Comparison of ENCODE assay signal across 10 cellular contexts in genomic region chr12:54306925-54307731, GRCh38. TPM values are rescaled to one million over a fixed set of nuclear protein-coding genes. Genes with fewer than 3 reads are reported as not detected.
DNase-seq lines count a peak whose midpoint lies in the region; ATAC-seq and TF ChIP-seq lines count a peak whose summit lies in the region.
"Had no signal": no experiment of that assay in that cellular context is flagged by ENCODE, and none has a peak within 500 bp of the region (broad histone marks: within the 10 kb centered on the region; RNA-seq: fewer than 3 reads in every experiment).

No MANE protein-coding gene starts in this region.

- no peaks in the 10 kb centered on the region for H3K36me3 ChIP-seq in tibial nerve

- TF ChIP-seq EP300 in tibial nerve (IDR thresholded peaks at IDR 0.05), result no peak

- H3K4me3 ChIP-seq in tibial nerve, result no peak overlapping the region

- no peak for TF ChIP-seq CTCF in tibial nerve (IDR thresholded peaks at IDR 0.05)

- H3K9me3 ChIP-seq in T-helper 17 cell (ENCODE audit: control insufficient read depth, low read length, poor library complexity, severe bottlenecking) (no peaks in the 10 kb centered on the region), tibial nerve (no peaks in the 10 kb centered on the region)

- peaks cover 4% of the 10 kb centered on the region for H3K36me3 Mint-ChIP-seq in T-helper 17 cell (ENCODE audit: low read depth)

- H3K27ac ChIP-seq in tibial nerve, result no peak overlapping the region

- WGBS in tibial nerve, 2 donors, result 61 to 73% methylated on average over 6 to 8 of the region's 8 CpGs

- H3K27me3 Mint-ChIP-seq in T-helper 17 cell, result peaks cover 18% of the 10 kb centered on the region

- H3K27me3 ChIP-seq in tibial nerve, result peaks cover 0 to 22% of the 10 kb centered on the region in 2 donors

- peaks cover 0 to 13% (median 6%) of the 10 kb centered on the region in 4 donors for H3K4me1 ChIP-seq in tibial nerve

- no peak overlapping the region for H3K27ac Mint-ChIP-seq in T-helper 17 cell

- intact Hi-C loops in left ventricle myocardium superior (cut with micrococcal nuclease), result no loop called here

- peak; percentile 19 for DNase-seq in activated naive CD4-positive, alpha-beta T cell treated with Interleukin-2 at 50 U/mL for 16 hours
- no peak for DNase-seq in activated naive CD4-positive, alpha-beta T cell (lab: John Stamatoyannopoulos, UW)
- no peak for DNase-seq in T-helper 17 cell
- DNase-seq in left ventricle myocardium superior, result peak; percentile 81
- peak; percentile 60 to 68 for DNase-seq in tibial nerve (ENCODE audit: low spot score in 2 of 2)
- DNase-seq in ecto neural progenitor cell (ENCODE audit: low spot score), result no peak
- DNase-seq in NCI-H1048 (lab: John Stamatoyannopoulos, UW), result no peak
- DNase-seq in epidermal melanocyte (ENCODE audit: insufficient read length, low spot score), result no peak

- ATAC-seq in T-helper 17 cell (peak; percentile 41), left ventricle myocardium superior (peak; percentile 82)

- peaks cover 14% of the 10 kb centered on the region for H3K4me1 Mint-ChIP-seq in T-helper 17 cell

- peak overlapping the region; percentile 74 for H3K4me3 Mint-ChIP-seq in T-helper 17 cell

- TF ChIP-seq POLR2A in tibial nerve (IDR thresholded peaks at IDR 0.05), result no peak

RNA-seq across cellular contexts. Expression of gene NFE2, which starts 6.3 kb away (rescaled TPM):
- total RNA-seq in T-helper 17 cell (10 to 100 TPM in 1 of 2 donors, 1 to 10 TPM in 1; 2.5 to 26.4 TPM), left ventricle myocardium superior (0.74 TPM), tibial nerve (not detected)
- total RNA-seq: T-helper 1 cell treated with Interleukin-12 subunit alpha and Interleukin-12 subunit beta and Interleukin-4 antibody, amounts not matched to agents 30 ng/mL and 1 ng/mL, for 36 hours had no signal

RNA-seq across cellular contexts. Expression of gene COPZ1, which starts 17.8 kb away (rescaled TPM):
- 10 to 100 TPM; 58.6 to 63.3 TPM for total RNA-seq in T-helper 17 cell
- total RNA-seq in left ventricle myocardium superior, result 114 TPM
- 10 to 100 TPM; 38.0 to 52.0 (median 43.6) TPM for total RNA-seq in tibial nerve

RNA-seq across cellular contexts. Expression of gene HNRNPA1, which starts 26.6 kb away (rescaled TPM):
- 1,000 to 10,000 TPM; 1,531 to 1,582 TPM for total RNA-seq in T-helper 17 cell
- total RNA-seq in left ventricle myocardium superior, result 450 TPM
- 100 to 1,000 TPM; 450 to 769 (median 570) TPM for total RNA-seq in tibial nerve

RNA-seq across cellular contexts. Expression of gene CBX5, which starts 27.2 kb away (rescaled TPM):
- 10 to 100 TPM; 31.1 to 34.9 TPM for total RNA-seq in T-helper 17 cell
- 48.0 TPM for total RNA-seq in left ventricle myocardium superior
- total RNA-seq in tibial nerve, result 10 to 100 TPM; 32.1 to 50.0 (median 42.4) TPM

RNA-seq across cellular contexts. Expression of gene GPR84, which starts 57.2 kb away (rescaled TPM):
- total RNA-seq in T-helper 17 cell (under 1 TPM; 0.57 to 0.99 TPM), left ventricle myocardium superior (not detected), tibial nerve (under 1 TPM in 1 of 4 donors, not detected in 3; 0.42 TPM)
- total RNA-seq: temporal lobe had no signal

Comparison
In these comparisons a context has a peak if more than half of its experiments do, and no peak if none do; other contexts are left out.
1. DNase-seq: peak in activated naive CD4-positive, alpha-beta T cell treated with Interleukin-2 at 50 U/mL for 16 hours (single experiment), left ventricle myocardium superior (single experiment) and tibial nerve (2 of 2); none in activated naive CD4-positive, alpha-beta T cell (0 of 4), T-helper 17 cell (0 of 3), ecto neural progenitor cell (single experiment), NCI-H1048 (single experiment) and epidermal melanocyte (single experiment).